ENCODE assay signal across 17 cellular contexts in the genomic region with DNA sequence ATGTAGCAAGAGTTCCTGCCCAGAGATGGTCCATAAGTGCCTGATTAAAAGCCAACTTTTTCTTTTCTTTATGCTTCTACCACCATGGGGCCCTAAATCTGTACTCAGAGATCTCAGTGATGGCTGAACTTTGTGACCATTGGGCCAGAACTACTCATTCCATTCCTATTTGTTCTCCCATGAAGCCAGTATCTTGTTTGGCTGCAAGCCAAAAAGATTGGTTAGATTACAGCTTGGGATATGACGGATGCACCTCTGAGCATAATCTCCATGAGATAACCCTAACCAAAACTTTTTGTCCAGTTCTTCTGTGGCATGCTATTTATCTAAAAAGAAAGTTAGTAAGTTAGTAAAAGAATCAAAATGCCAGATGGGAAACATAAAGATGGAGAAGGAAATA.
DNase-seq lines count a peak whose midpoint lies in the region; ATAC-seq, FAIRE-seq and TF ChIP-seq lines count a peak whose summit lies in the region.
"Had no signal": no experiment of that assay in that cellular context is flagged by ENCODE, and none has a peak within 500 bp of the region (broad histone marks: within the 10 kb centered on the region; RNA-seq: fewer than 3 reads in every experiment).

No MANE protein-coding gene starts in this region.

- no peaks in the 10 kb centered on the region for H3F3A ChIP-seq in neural progenitor cell (ENCODE audit: low read depth)

- no peak overlapping the region for H3K9ac ChIP-seq in neural progenitor cell
- H3K9ac ChIP-seq: BLaER1 treated with 17β-estradiol and CSF1 and Interleukin-3, amounts not matched to agents 10 nM and 100 nM had no signal

- H2AFZ ChIP-seq in neural progenitor cell (replicated peaks) = no peak overlapping the region

- no peaks in the 10 kb centered on the region for H3K36me3 ChIP-seq in neural progenitor cell
- H3K36me3 ChIP-seq: BLaER1 treated with 17β-estradiol and CSF1 and Interleukin-3, amounts not matched to agents 10 nM and 100 nM had no signal

- H3K4me3 Mint-ChIP-seq in HFFc6 (no peak overlapping the region), neural progenitor cell (no peak overlapping the region)
- H3K4me3 Mint-ChIP-seq: CD4-positive, CD25-positive, alpha-beta regulatory T cell; H9 had no signal

- FAIRE-seq in GM12891 (lab: Jason Lieb, UNC) = no peak
- FAIRE-seq: GM18507 had no signal

- H3K4me2 ChIP-seq in neural progenitor cell = no peak overlapping the region

- no peak overlapping the region for H3K27ac Mint-ChIP-seq in HFFc6
- H3K27ac Mint-ChIP-seq in neural progenitor cell = no peak overlapping the region
- H3K27ac Mint-ChIP-seq: CD4-positive, CD25-positive, alpha-beta regulatory T cell; H9 had no signal

- H3K9me3 ChIP-seq in neural progenitor cell (ENCODE audit: low read depth) = no peaks in the 10 kb centered on the region

- DNase-seq in DMS 273 (lab: John Stamatoyannopoulos, UW; ENCODE audit: unreplicated experiment) (peak; percentile 3), DMS 273 treated with DMSO at 0.1 percent for 48 hours (lab: John Stamatoyannopoulos, UW) (no peak), HFFc6 (peak; percentile 19), RPMI7951 (ENCODE audit: low read depth) (peak; percentile 32), glomerular visceral epithelial cell (ENCODE audit: extremely low spot score) (peak; percentile 19), GM12891 (ENCODE audit: insufficient read length, low spot score) (no peak), foreskin keratinocyte (no peak), neural progenitor cell (ENCODE audit: low spot score) (no peak)
- DNase-seq: AML-193; CD4-positive, CD25-positive, alpha-beta regulatory T cell; DND-41; GOT3; H9; IMR-90 had no signal

- no peak for TF ChIP-seq CTCF in HFFc6 (IDR thresholded peaks at IDR 0.05)
- TF ChIP-seq CTCF in foreskin keratinocyte (conservative IDR thresholded peaks at IDR 0.05) = no peak
- TF ChIP-seq CTCF in neural progenitor cell (IDR thresholded peaks at IDR 0.05) = no peak

- TF ChIP-seq POLR2A in GM12891 (IDR thresholded peaks at IDR 0.05; ENCODE audit: low read depth, low read length) = no peak

- peaks cover 56% of the 10 kb centered on the region for H3K36me3 Mint-ChIP-seq in HFFc6 (ENCODE audit: low read depth)
- H3K36me3 Mint-ChIP-seq in neural progenitor cell = no peaks in the 10 kb centered on the region
- H3K36me3 Mint-ChIP-seq: CD4-positive, CD25-positive, alpha-beta regulatory T cell had no signal

- H3K27me3 ChIP-seq in foreskin keratinocyte (no peaks in the 10 kb centered on the region), neural progenitor cell (no peaks in the 10 kb centered on the region)

- H3K9me3 Mint-ChIP-seq in HFFc6 = peaks cover 14% of the 10 kb centered on the region
- no peaks in the 10 kb centered on the region for H3K9me3 Mint-ChIP-seq in neural progenitor cell

- peaks cover 60% of the 10 kb centered on the region for H3K4me1 Mint-ChIP-seq in HFFc6 (ENCODE audit: low read depth)
- peaks cover 20% of the 10 kb centered on the region for H3K4me1 Mint-ChIP-seq in neural progenitor cell

- H3K4me3 ChIP-seq in neural progenitor cell = no peak overlapping the region
- H3K4me3 ChIP-seq: BLaER1 treated with 17β-estradiol and CSF1 and Interleukin-3, amounts not matched to agents 10 nM and 100 nM had no signal

- no peak for ATAC-seq in foreskin keratinocyte

- no peaks in the 10 kb centered on the region for H3K4me1 ChIP-seq in foreskin keratinocyte
- peaks cover 10% of the 10 kb centered on the region for H3K4me1 ChIP-seq in neural progenitor cell

- H4K20me1 ChIP-seq in neural progenitor cell (ENCODE audit: low read depth) = no peaks in the 10 kb centered on the region
- H4K20me1 ChIP-seq: BLaER1 treated with 17β-estradiol and CSF1 and Interleukin-3, amounts not matched to agents 10 nM and 100 nM had no signal

- H3K27me3 Mint-ChIP-seq in HFFc6 (ENCODE audit: insufficient read depth) = peaks cover 1% of the 10 kb centered on the region
- no peaks in the 10 kb centered on the region for H3K27me3 Mint-ChIP-seq in neural progenitor cell (ENCODE audit: insufficient read depth, low read depth)
- H3K27me3 Mint-ChIP-seq: CD4-positive, CD25-positive, alpha-beta regulatory T cell had no signal

- H3K79me2 ChIP-seq in neural progenitor cell (ENCODE audit: low read depth) = peaks cover 3% of the 10 kb centered on the region

- H3K27ac ChIP-seq in foreskin keratinocyte (no peak overlapping the region), neural progenitor cell (no peak overlapping the region)
- H3K27ac ChIP-seq: 22Rv1; BLaER1 treated with 17β-estradiol and CSF1 and Interleukin-3, amounts not matched to agents 10 nM and 100 nM had no signal

TF ChIP-seq in GM12891, 5 proteins besides CTCF, POLR2A, EP300 and RAD21:
- no peak for TF ChIP-seq TAF1 (IDR thresholded peaks at IDR 0.05; ENCODE audit: low read depth, low read length)
- TF ChIP-seq POU2F2 (IDR thresholded peaks at IDR 0.05; ENCODE audit: low read depth, low read length) = no peak
- TF ChIP-seq POLR2AphosphoS5 (IDR thresholded peaks at IDR 0.05; ENCODE audit: low read depth, low read length) = no peak
- TF ChIP-seq PAX5 (IDR thresholded peaks at IDR 0.05; ENCODE audit: insufficient read depth, low read length, severe bottlenecking) = no peak
- TF ChIP-seq SPI1 (IDR thresholded peaks at IDR 0.05; ENCODE audit: low read depth, low read length) = no peak

Comparison
In these comparisons a context has a peak if more than half of its experiments do, and no peak if none do; other contexts are left out.
1. DNase-seq: peak in DMS 273 (single experiment), HFFc6 (single experiment), RPMI7951 (single experiment) and glomerular visceral epithelial cell (single experiment); none in DMS 273 treated with DMSO at 0.1 percent for 48 hours (single experiment), GM12891 (single experiment), foreskin keratinocyte (0 of 2) and neural progenitor cell (single experiment).